Comparison of ENCODE assay signal across 20 cellular contexts in the genomic region with DNA sequence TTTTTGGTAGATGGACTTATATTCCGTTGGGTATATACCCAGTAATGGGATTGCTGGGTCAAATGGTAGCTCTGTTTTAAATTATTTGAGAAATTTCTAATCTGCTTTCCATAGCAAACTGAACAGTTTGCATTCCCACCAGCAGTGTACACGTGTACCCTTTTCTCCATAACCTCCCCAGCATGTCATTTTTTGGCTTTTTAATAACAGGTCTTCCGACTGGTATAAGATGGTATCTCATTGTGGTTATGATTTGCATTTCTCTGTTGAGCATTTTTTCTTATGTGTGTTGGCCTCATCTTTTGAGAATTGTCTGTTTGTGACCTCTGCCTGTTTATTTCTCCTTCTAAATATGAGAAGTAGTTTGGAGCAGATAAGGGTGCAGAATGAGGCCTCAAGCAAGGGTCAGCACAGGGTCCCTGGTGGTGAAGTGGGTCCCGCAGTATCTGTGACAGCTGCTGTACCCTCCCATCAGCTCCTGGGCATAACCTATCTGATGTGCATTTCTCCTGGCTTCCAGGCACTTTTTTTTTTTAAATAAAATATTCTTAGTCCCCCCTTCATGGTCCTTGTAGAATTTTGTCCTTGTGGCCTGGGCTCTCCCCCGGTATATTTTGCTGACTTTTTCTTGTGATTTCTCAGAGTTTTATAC.
"Had no signal": no experiment of that assay in that cellular context is flagged by ENCODE, and none has a peak within 500 bp of the region (broad histone marks: within the 10 kb centered on the region; RNA-seq: fewer than 3 reads in every experiment).

No MANE protein-coding gene starts in this region.

- H3K9ac ChIP-seq: parathyroid adenoma had no signal

- H3K79me2 ChIP-seq: parathyroid adenoma had no signal

- H3K27ac ChIP-seq: colonic mucosa, esophagus squamous epithelium, left lung, parathyroid adenoma, transverse colon had no signal

- H3K9me3 ChIP-seq: colonic mucosa, esophagus squamous epithelium, left lung, transverse colon had no signal

- H3K36me3 Mint-ChIP-seq: naive thymus-derived CD8-positive, alpha-beta T cell; stimulated activated naive B cell treated with anti-CD40 and anti-IgM and Interleukin-4, amounts not matched to agents 10 μg/mL and 1 μg/mL and 100 μg/mL, for 72 hours; T-cell had no signal

- FAIRE-seq: keratinocyte had no signal

- H3K4me3 Mint-ChIP-seq: activated CD4-positive, alpha-beta memory T cell treated with anti-CD3 and anti-CD28 coated beads, Interleukin-2, amount 10 ng/mL, durations not matched to agents 7 days and 5 days; activated T-cell treated with anti-CD3 and anti-CD28 coated beads, Interleukin-2, amount 50 U/mL, for 24 hours; naive thymus-derived CD8-positive, alpha-beta T cell; stimulated activated naive B cell treated with anti-CD40 and anti-IgM and Interleukin-4, amounts not matched to agents 10 μg/mL and 1 μg/mL and 100 μg/mL, for 72 hours; T-cell had no signal

- H3K4me3 ChIP-seq: colonic mucosa, esophagus squamous epithelium, left lung, transverse colon had no signal

- H3K27me3 ChIP-seq: colonic mucosa, esophagus squamous epithelium, left lung, transverse colon had no signal

- H3K27ac Mint-ChIP-seq: activated CD4-positive, alpha-beta memory T cell treated with anti-CD3 and anti-CD28 coated beads, Interleukin-2, amount 10 ng/mL, durations not matched to agents 7 days and 5 days; activated T-cell treated with anti-CD3 and anti-CD28 coated beads, Interleukin-2, amount 50 U/mL, for 24 hours; naive thymus-derived CD8-positive, alpha-beta T cell; stimulated activated naive B cell treated with anti-CD40 and anti-IgM and Interleukin-4, amounts not matched to agents 10 μg/mL and 1 μg/mL and 100 μg/mL, for 72 hours; T-cell had no signal

- H3K4me1 ChIP-seq: colonic mucosa, esophagus squamous epithelium, left lung, parathyroid adenoma, transverse colon had no signal

- H2AFZ ChIP-seq: parathyroid adenoma had no signal

- H3K9me3 Mint-ChIP-seq: activated CD4-positive, alpha-beta memory T cell treated with anti-CD3 and anti-CD28 coated beads, Interleukin-2, amount 10 ng/mL, durations not matched to agents 7 days and 5 days; activated T-cell treated with anti-CD3 and anti-CD28 coated beads, Interleukin-2, amount 50 U/mL, for 24 hours; naive thymus-derived CD8-positive, alpha-beta T cell; stimulated activated naive B cell treated with anti-CD40 and anti-IgM and Interleukin-4, amounts not matched to agents 10 μg/mL and 1 μg/mL and 100 μg/mL, for 72 hours; T-cell had no signal

- ATAC-seq: left lung; naive thymus-derived CD8-positive, alpha-beta T cell; stimulated activated naive B cell treated with anti-CD40 and anti-IgM and Interleukin-4, amounts not matched to agents 10 μg/mL and 1 μg/mL and 100 μg/mL, for 72 hours; T-cell had no signal

- H3K4me1 Mint-ChIP-seq: stimulated activated naive B cell treated with anti-CD40 and anti-IgM and Interleukin-4, amounts not matched to agents 10 μg/mL and 1 μg/mL and 100 μg/mL, for 72 hours; T-cell had no signal

- DNase-seq: activated CD4-positive, alpha-beta memory T cell treated with anti-CD3 and anti-CD28 coated beads, Interleukin-2, amount 10 ng/mL, durations not matched to agents 7 days and 5 days; activated CD4-positive, alpha-beta T cell treated with anti-CD3 and anti-CD28 coated beads for 4 hours; activated effector memory CD4-positive, alpha-beta T cell treated with Interleukin-2 at 50 U/mL for 16 hours; activated naive CD4-positive, alpha-beta T cell treated with anti-CD3 and anti-CD28 coated beads, Interleukin-2, amount 50 U/mL, for 16 hours; activated T-cell treated with anti-CD3 and anti-CD28 coated beads, Interleukin-2, amount 50 U/mL, for 24 hours; central memory CD4-positive, alpha-beta T cell; colonic mucosa; esophagus squamous epithelium; hippocampal formation; retina; stimulated activated CD4-positive, alpha-beta T cell treated with anti-CD3 and anti-CD28 coated beads, Interleukin-15, amount 100 ng/mL, for 24 hours; stimulated activated CD4-positive, alpha-beta T cell treated with anti-CD3 and anti-CD28 coated beads, Interleukin-4, amount 100 ng/mL, for 1 hour; stimulated activated naive B cell treated with anti-CD40 and anti-IgM and Interleukin-4, amounts not matched to agents 10 μg/mL and 1 μg/mL and 100 μg/mL, for 72 hours; T-cell; T-helper 9 cell; transverse colon had no signal

- H3K36me3 ChIP-seq: colonic mucosa, esophagus squamous epithelium, left lung, transverse colon had no signal

- H3K27me3 Mint-ChIP-seq: activated CD4-positive, alpha-beta memory T cell treated with anti-CD3 and anti-CD28 coated beads, Interleukin-2, amount 10 ng/mL, durations not matched to agents 7 days and 5 days; activated T-cell treated with anti-CD3 and anti-CD28 coated beads, Interleukin-2, amount 50 U/mL, for 24 hours; stimulated activated naive B cell treated with anti-CD40 and anti-IgM and Interleukin-4, amounts not matched to agents 10 μg/mL and 1 μg/mL and 100 μg/mL, for 72 hours; T-cell had no signal
